In genomic region chr12:121898287-121898686, GRCh38 we compare ENCODE assay signal across 23 cellular contexts. TPM values are rescaled to one million over a fixed set of nuclear protein-coding genes. Genes with fewer than 3 reads are reported as not detected.
"Had no signal": no experiment of that assay in that cellular context is flagged by ENCODE, and none has a peak within 500 bp of the region (broad histone marks: within the 10 kb centered on the region; RNA-seq: fewer than 3 reads in every experiment).

No MANE protein-coding gene starts in this region.

- H3K27ac ChIP-seq: HL-60 had no signal

- DNase-seq: Kasumi-1, KG1, MM.1S, NCI-H1092 treated with DMSO at 0.1 percent for 48 hours, NCI-H1436, NCI-H187, NCI-H2029, NCI-H2081 treated with DMSO at 0.1 percent for 48 hours, NCI-H2171, NCI-H226, NCI-H446, NCI-H510A, NCI-H524 treated with DMSO at 0.1 percent for 48 hours, NCI-H69, NCI-H774, RPMI8226, SHP77, SK-N-SH, SW 1271 had no signal

- FAIRE-seq: HTR-8/SVneo, RCC 7860 had no signal

- H3K9ac ChIP-seq: SK-N-SH had no signal

- H3K4me2 ChIP-seq: SK-N-SH had no signal

- H3K9me3 ChIP-seq: SK-N-SH had no signal

RNA-seq across cellular contexts. Expression of gene HPD, which starts 39.6 kb away (rescaled TPM):
- total RNA-seq: SK-MEL-5 had no signal
